In the genomic region with DNA sequence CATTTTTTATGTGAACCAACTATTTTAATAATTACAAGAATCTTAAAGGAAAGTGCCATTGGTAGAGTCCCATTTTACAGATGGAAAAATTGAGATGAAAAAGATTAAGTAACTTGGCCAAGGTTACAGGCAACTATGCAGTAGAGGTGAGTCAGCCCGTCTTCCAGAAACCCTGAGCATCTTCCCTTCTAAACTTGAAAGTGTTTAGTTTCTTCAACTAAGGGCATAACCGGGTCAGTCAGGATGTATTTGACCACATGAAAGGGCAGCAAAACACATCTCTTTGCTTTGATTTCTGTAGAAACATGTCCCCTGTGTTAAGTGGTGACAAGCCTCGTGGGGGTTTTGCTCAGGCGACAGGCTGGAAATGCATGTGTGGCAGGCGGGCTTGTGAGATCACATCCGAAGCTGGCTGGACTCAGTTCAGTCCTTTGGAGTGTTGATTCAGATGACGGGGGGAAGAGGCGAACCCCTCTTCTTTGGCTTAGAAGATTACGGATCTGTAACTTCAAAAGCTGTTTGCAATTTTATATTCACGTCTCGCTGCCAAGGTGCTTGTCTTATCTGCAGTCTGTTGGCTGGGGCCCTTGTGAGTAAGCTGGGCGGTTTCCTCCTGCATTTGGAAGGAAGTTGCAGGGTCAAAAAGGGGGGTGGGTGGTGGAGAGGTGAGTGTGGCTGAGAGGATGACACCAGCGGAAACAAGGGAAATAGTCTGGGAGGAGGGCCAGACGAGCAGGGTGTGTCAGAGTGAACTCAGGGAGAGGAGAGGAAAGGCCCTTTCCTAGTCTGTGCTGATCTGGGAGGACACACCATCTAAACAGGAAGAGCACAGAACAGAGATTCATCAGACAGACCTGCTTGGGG, we compare ENCODE assay signal across 8 cellular contexts.
A peak's percentile ranks its signal among the peaks of the same experiment; 100 is the strongest.
DNase-seq lines count a peak whose midpoint lies in the region; ATAC-seq and TF ChIP-seq lines count a peak whose summit lies in the region.

No MANE protein-coding gene starts in this region.

- peak; percentile 20 to 51 (median 43) for DNase-seq in activated CD8-positive, alpha-beta memory T cell treated with anti-CD3 and anti-CD28 coated beads for 48 hours (ENCODE audit: low read depth in 2 of 3, low spot score in 2 of 3)
- DNase-seq in erythroblast (lab: John Stamatoyannopoulos, UW) (peak; percentile 11 to 30), pulmonary artery endothelial cell (ENCODE audit: low read depth, low spot score) (peak; percentile 71), uterus (peak; percentile 91 to 95), NCI-H1436 (lab: John Stamatoyannopoulos, UW) (no peak), NCI-H2196 treated with DMSO at 0.1 percent for 48 hours (lab: John Stamatoyannopoulos, UW; ENCODE audit: unreplicated experiment) (no peak)

- intact Hi-C loops in uterus (cut with DNase I; ENCODE audit: low total_unique reads), result no loop called here

- H3K9me3 ChIP-seq in Loucy (ENCODE audit: insufficient read depth, low read depth, low read length) (no peaks in the 10 kb centered on the region), uterus (no peaks in the 10 kb centered on the region)

- H3K9me2 ChIP-seq in Loucy (replicated peaks; ENCODE audit: low read depth, low read length), result no peaks in the 10 kb centered on the region

- H2AFZ ChIP-seq in Loucy (ENCODE audit: low read length), result peak overlapping the region; percentile 14; the same call in 1 of the 2 replicates

- TF ChIP-seq POLR2A in erythroblast (IDR thresholded peaks at IDR 0.05; ENCODE audit: low read length), result no peak
- no peak for TF ChIP-seq POLR2A in uterus (IDR thresholded peaks at IDR 0.05)

- H3K4me3 ChIP-seq in Loucy (ENCODE audit: low read length, poor library complexity, severe bottlenecking) (peak overlapping the region; percentile 55), uterus (no peak overlapping the region)

- peak; percentile 63 for ATAC-seq in GM19463 (IDR thresholded peaks at IDR 0.05; ENCODE audit: unreplicated experiment)

- no peak for TF ChIP-seq CTCF in Loucy (conservative IDR thresholded peaks at IDR 0.05; ENCODE audit: low read length)
- no peak for TF ChIP-seq CTCF in uterus (IDR thresholded peaks at IDR 0.05)

- H3K27ac ChIP-seq in uterus, result peak overlapping the region; percentile 68 to 81

- no peaks in the 10 kb centered on the region for H3K79me2 ChIP-seq in Loucy (ENCODE audit: insufficient read depth, low read length)

- no peak overlapping the region for H3K9ac ChIP-seq in Loucy (ENCODE audit: low read depth, low read length, poor library complexity, severe bottlenecking)

- H3K4me2 ChIP-seq in Loucy (ENCODE audit: low read depth, low read length, poor library complexity, severe bottlenecking), result peak overlapping the region; percentile 62

- H3K4me1 ChIP-seq in Loucy (ENCODE audit: insufficient read depth, low read length, poor library complexity, severe bottlenecking), result peaks cover 34% of the 10 kb centered on the region
- H3K4me1 ChIP-seq in uterus, result peaks cover 0 to 10% of the 10 kb centered on the region in 2 donors

- H3K36me3 ChIP-seq in Loucy (ENCODE audit: insufficient read depth, low read length), result no peaks in the 10 kb centered on the region
- no peaks in the 10 kb centered on the region for H3K36me3 ChIP-seq in uterus

- no peaks in the 10 kb centered on the region for H3F3A ChIP-seq in Loucy (ENCODE audit: low read depth)

- H3K27me3 ChIP-seq in Loucy (ENCODE audit: insufficient read depth, low read length, poor library complexity, severe bottlenecking) (no peaks in the 10 kb centered on the region), uterus (no peaks in the 10 kb centered on the region)

- no peaks in the 10 kb centered on the region for H4K20me1 ChIP-seq in Loucy (ENCODE audit: insufficient read depth, low read length, poor library complexity, severe bottlenecking)

Comparison
In these comparisons a context has a peak if more than half of its experiments do, and no peak if none do; other contexts are left out.
1. DNase-seq: peak in activated CD8-positive, alpha-beta memory T cell treated with anti-CD3 and anti-CD28 coated beads for 48 hours (3 of 3), erythroblast (2 of 2), pulmonary artery endothelial cell (single experiment) and uterus (2 of 2); none in NCI-H1436 (single experiment) and NCI-H2196 treated with DMSO at 0.1 percent for 48 hours (single experiment).